Comparison of ENCODE assay signal across 1 cellular context in the genomic region with DNA sequence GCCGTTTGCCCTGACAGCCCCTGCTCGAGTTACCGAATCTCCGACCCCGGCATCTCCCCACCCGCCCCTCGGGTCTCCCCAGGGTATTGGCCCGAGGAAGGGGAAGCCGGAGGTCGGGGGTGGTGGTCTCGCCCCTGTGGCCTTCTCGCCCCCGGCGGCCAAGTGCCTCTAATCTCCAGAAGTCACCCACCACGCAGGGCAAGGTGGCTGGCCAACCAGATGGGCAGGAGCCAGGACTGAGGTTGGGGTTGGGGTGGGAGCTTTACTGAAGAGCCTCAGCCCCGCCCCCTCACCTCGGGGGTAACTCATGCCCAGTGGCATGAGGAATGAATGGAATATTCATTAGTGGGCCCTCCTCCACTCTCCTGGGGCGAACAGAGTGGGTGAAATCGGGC.
TF ChIP-seq lines count a peak whose summit lies in the region.

No MANE protein-coding gene starts in this region.

TF ChIP-seq in HCT116, 20 proteins besides CTCF, POLR2A, EP300 and RAD21 (continued from another document):
- TF ChIP-seq REST (IDR thresholded peaks at IDR 0.05; ENCODE audit: low read depth) (no peak), POLR2AphosphoS5 (IDR thresholded peaks at IDR 0.05; ENCODE audit: low read depth, low read length) (0 out of 2 replicates have a peak, but pooled peaks have one; percentile 22), FOSL1 (IDR thresholded peaks at IDR 0.05; ENCODE audit: low read depth) (no peak), EGR1 (IDR thresholded peaks at IDR 0.05; ENCODE audit: low read depth) (0 out of 2 replicates have a peak, but pooled peaks have one; percentile 18), MAX (IDR thresholded peaks at IDR 0.05) (0 out of 2 replicates have a peak, but pooled peaks have one; percentile 30)
TF ChIP-seq in HCT116: peak in this region for 3.
